ENCODE assay signal across 22 cellular contexts in the genomic region with DNA sequence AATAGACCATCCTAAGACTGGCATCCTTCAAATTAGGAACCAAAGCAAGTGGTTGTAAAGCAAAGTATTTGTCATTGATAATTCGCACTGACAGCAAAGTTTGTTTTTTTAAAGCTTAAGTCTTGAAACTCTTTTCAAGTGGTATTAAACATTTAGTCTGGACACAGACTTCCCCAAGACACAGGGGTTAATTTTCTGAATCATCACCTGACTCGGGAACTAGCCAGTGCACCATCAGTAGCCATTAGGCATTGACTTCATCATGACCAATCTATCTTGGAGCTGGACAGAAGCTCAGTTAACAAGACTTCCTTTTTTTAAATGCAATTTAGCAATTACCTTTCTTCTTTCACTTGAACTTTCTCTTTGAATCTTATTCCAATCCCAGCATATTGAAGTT.
A peak's percentile ranks its signal among the peaks of the same experiment; 100 is the strongest.
DNase-seq lines count a peak whose midpoint lies in the region; ATAC-seq and TF ChIP-seq lines count a peak whose summit lies in the region.
"Had no signal": no experiment of that assay in that cellular context is flagged by ENCODE, and none has a peak within 500 bp of the region (broad histone marks: within the 10 kb centered on the region; RNA-seq: fewer than 3 reads in every experiment).

No MANE protein-coding gene starts in this region.

- H3K79me2 ChIP-seq in ACC112 (ENCODE audit: control insufficient read depth, insufficient read depth, low read length, unreplicated experiment) = no peaks in the 10 kb centered on the region

- H3K4me3 ChIP-seq in ACC112 (ENCODE audit: low read depth, low read length) = no peak overlapping the region
- no peak overlapping the region for H3K4me3 ChIP-seq in IMR-90 (ENCODE audit: insufficient read depth, low read depth, low read length)
- H3K4me3 ChIP-seq in brain microvascular endothelial cell (ENCODE audit: low read depth, low read length) = no peak overlapping the region
- H3K4me3 ChIP-seq in muscle layer of duodenum (ENCODE audit: low read depth in 1 of 2, low read length in 2 of 2) = no peak overlapping the region
- H3K4me3 ChIP-seq in neuronal stem cell (ENCODE audit: low read length in 2 of 2) = no peak overlapping the region
- H3K4me3 ChIP-seq: lower lobe of right lung, testis had no signal

- POLR2A ChIA-PET in IMR-90 (lab: Charles Lee; ENCODE audit: unreplicated experiment) = no interaction called here

- H4K20me1 ChIP-seq in IMR-90 (ENCODE audit: insufficient read depth, low read length) = no peaks in the 10 kb centered on the region

- H3K4me2 ChIP-seq in IMR-90 (ENCODE audit: low read depth, low read length) (peak overlapping the region; percentile 38; the same call in 1 of the 2 replicates), neuronal stem cell (ENCODE audit: insufficient read depth, low read length, poor library complexity, severe bottlenecking) (no peak overlapping the region)

- H3K27ac ChIP-seq in ACC112 (ENCODE audit: low read depth, low read length) (peak overlapping the region; percentile 95), IMR-90 (ENCODE audit: insufficient read depth, low read length) (no peak overlapping the region), brain microvascular endothelial cell (peak overlapping the region; percentile 95), muscle layer of duodenum (ENCODE audit: low read length) (peak overlapping the region; percentile 54), neuronal stem cell (replicated peaks; ENCODE audit: low read length) (no peak overlapping the region)
- H3K27ac ChIP-seq: testis had no signal

- no peak overlapping the region for H3K14ac ChIP-seq in IMR-90 (replicated peaks; ENCODE audit: low read depth, low read length)
- no peak overlapping the region for H3K14ac ChIP-seq in neuronal stem cell (ENCODE audit: low read length)

- dilution Hi-C loops in IMR-90 (cut with HindIII; ENCODE audit: low sequenced_read_pairs, unreplicated experiment) = no loop called here

- TF ChIP-seq CTCF in IMR-90 (conservative IDR thresholded peaks at IDR 0.05; ENCODE audit: low read depth, low read length) = no peak
- no peak for TF ChIP-seq CTCF in brain microvascular endothelial cell (IDR thresholded peaks at IDR 0.05; ENCODE audit: low read depth, low read length, missing control alignments)

- DNase-seq in IMR-90 (peak; percentile 73), brain microvascular endothelial cell (no peak), NCI-H748 (lab: John Stamatoyannopoulos, UW; ENCODE audit: unreplicated experiment) (no peak), neuronal stem cell (ENCODE audit: low spot score) (no peak)
- no peak for DNase-seq in activated CD4-positive, alpha-beta T cell treated with anti-CD3 and anti-CD28 coated beads, Interleukin-2, amount 50 U/mL, for 48 hours
- DNase-seq: activated CD4-positive, alpha-beta T cell treated with anti-CD3 and anti-CD28 coated beads for 48 hours; CD4-positive, alpha-beta memory T cell; central memory CD4-positive, alpha-beta T cell; DMS153; glutamatergic neuron; KG1; lower lobe of right lung; naive B cell; NCI-H187 treated with DMSO at 0.1 percent for 48 hours; NCI-H446; RPMI8226; SW 1271; testis had no signal

- H2BK20ac ChIP-seq in IMR-90 (ENCODE audit: low read depth, low read length) = peak overlapping the region; percentile 47; the same call in 1 of the 2 replicates

- H2BK5ac ChIP-seq in IMR-90 (ENCODE audit: low read depth, low read length, poor library complexity, severe bottlenecking) (peak overlapping the region; percentile 92), neuronal stem cell (ENCODE audit: low read length) (no peak overlapping the region)

- H2AFZ ChIP-seq in ACC112 (ENCODE audit: low read length, unreplicated experiment) = peak overlapping the region; percentile 3
- no peak overlapping the region for H2AFZ ChIP-seq in IMR-90 (replicated peaks; ENCODE audit: low read length, poor library complexity)
- no peak overlapping the region for H2AFZ ChIP-seq in neuronal stem cell (ENCODE audit: low read length)

- in situ Hi-C loops in IMR-90 (cut with MboI; ENCODE audit: low sequenced_read_pairs) = loop anchor here (25.0 kb wide), 1 partner anchor 547 kb away; no protein-coding TSS in a partner anchor
- in situ Hi-C loops in brain microvascular endothelial cell (cut with HindIII; ENCODE audit: low pct_ligation_motif_present, low sequenced_read_pairs) = loop anchor here (25.0 kb wide), 1 partner anchor 528 kb away; no protein-coding TSS in a partner anchor

- H3K4ac ChIP-seq in IMR-90 (ENCODE audit: low read depth, low read length) (peak overlapping the region; percentile 80; the same call in 1 of the 2 replicates), neuronal stem cell (ENCODE audit: low read length) (no peak overlapping the region)

- peak overlapping the region; percentile 77; the same call in 1 of the 2 replicates for H4K91ac ChIP-seq in IMR-90 (ENCODE audit: insufficient read depth, low read depth, low read length)
- no peak overlapping the region for H4K91ac ChIP-seq in neuronal stem cell (ENCODE audit: low read depth, low read length, poor library complexity)

- H3K79me1 ChIP-seq in IMR-90 (ENCODE audit: low read depth in 1 of 2, low read length in 2 of 2) = no peaks in the 10 kb centered on the region
- H3K79me1 ChIP-seq in neuronal stem cell (ENCODE audit: low read depth, low read length) = no peaks in the 10 kb centered on the region

- peak overlapping the region; percentile 79; the same call in 1 of the 3 replicates for H2BK15ac ChIP-seq in IMR-90 (ENCODE audit: low read depth, low read length)
- H2BK15ac ChIP-seq in neuronal stem cell (ENCODE audit: low read length) = no peak overlapping the region

- H4K5ac ChIP-seq in IMR-90 (ENCODE audit: low read depth, low read length) = peak overlapping the region; percentile 90; the same call in 1 of the 2 replicates

- TF ChIP-seq POLR2A in IMR-90 (IDR thresholded peaks at IDR 0.05; ENCODE audit: low read depth, low read length) = no peak

- H2AK5ac ChIP-seq in IMR-90 (ENCODE audit: low read depth, low read length) (no peak overlapping the region), neuronal stem cell (ENCODE audit: low read depth, low read length) (no peak overlapping the region)

- no peaks in the 10 kb centered on the region for H3K36me3 ChIP-seq in ACC112 (ENCODE audit: insufficient read depth, low read length)
- H3K36me3 ChIP-seq in IMR-90 (ENCODE audit: control insufficient read depth, insufficient read depth, low read length) = no peaks in the 10 kb centered on the region
- no peaks in the 10 kb centered on the region for H3K36me3 ChIP-seq in brain microvascular endothelial cell (replicated peaks)
- peaks cover 0 to 3% of the 10 kb centered on the region in 2 donors for H3K36me3 ChIP-seq in muscle layer of duodenum (ENCODE audit: control insufficient read depth in 1 of 2, insufficient read depth in 2 of 2, low read length in 2 of 2)
- H3K36me3 ChIP-seq in neuronal stem cell (replicated peaks in 1 of 2; ENCODE audit: control insufficient read depth in 2 of 2, insufficient read depth in 2 of 2, low read length in 2 of 2) = no peaks in the 10 kb centered on the region
- H3K36me3 ChIP-seq: lower lobe of right lung had no signal

- H3K9me3 ChIP-seq in IMR-90 (ENCODE audit: control insufficient read depth, insufficient read depth, low read length) (no peaks in the 10 kb centered on the region), muscle layer of duodenum (ENCODE audit: control insufficient read depth in 1 of 2, low read length in 2 of 2) (no peaks in the 10 kb centered on the region), neuronal stem cell (replicated peaks in 1 of 2; ENCODE audit: control insufficient read depth in 2 of 2, insufficient read depth in 1 of 2, low read depth in 1 of 2, low read length in 2 of 2) (no peaks in the 10 kb centered on the region)
- H3K9me3 ChIP-seq: lower lobe of right lung, testis had no signal

- H2BK12ac ChIP-seq in neuronal stem cell (ENCODE audit: low read length) = no peak overlapping the region

- H3K9me1 ChIP-seq in IMR-90 (ENCODE audit: insufficient read depth, low read length) = peaks cover 17% of the 10 kb centered on the region

- peak overlapping the region; percentile 91 for H2BK120ac ChIP-seq in IMR-90 (ENCODE audit: low read depth, low read length)
- H2BK120ac ChIP-seq in neuronal stem cell (ENCODE audit: low read depth, low read length) = no peak overlapping the region

- peak overlapping the region; percentile 71 to 82; a peak in 2 of 4 replicates for H4K8ac ChIP-seq in IMR-90 (ENCODE audit: low read depth in 2 of 2, low read length in 2 of 2)
- H4K8ac ChIP-seq in neuronal stem cell (ENCODE audit: low read depth, low read length) = no peak overlapping the region

- no peak overlapping the region for H3K56ac ChIP-seq in IMR-90 (ENCODE audit: extremely low read depth, insufficient read depth, low read length)

- no peak for TF ChIP-seq RAD21 in IMR-90 (IDR thresholded peaks at IDR 0.05; ENCODE audit: low read length)

- WGBS in IMR-90 (ENCODE audit: extremely low coverage in 2 of 2, insufficient read length in 1 of 2), 2 experiments = 0% methylated on average over 1 of the region's 2 CpGs; no CpG with 5 or more reads in 1 of the 2 experiments
- WGBS in neuronal stem cell (ENCODE audit: extremely low coverage in 2 of 2, insufficient read length in 2 of 2, insufficient replicate concordance in 1 of 2), 2 donors = no CpG with 5 or more reads among the region's 2 CpGs

- peak overlapping the region; percentile 97; the same call in 1 of the 2 replicates for H3K18ac ChIP-seq in IMR-90 (ENCODE audit: low read depth, low read length)
- no peak overlapping the region for H3K18ac ChIP-seq in neuronal stem cell (ENCODE audit: low read length)

- H2AK9ac ChIP-seq in IMR-90 (replicated peaks; ENCODE audit: low read depth, low read length, poor library complexity) = no peak overlapping the region

- ATAC-seq in IMR-90 (ENCODE audit: low read depth) (no peak), GM18867 (IDR thresholded peaks at IDR 0.05; ENCODE audit: unreplicated experiment) (no peak)
- ATAC-seq: esophagus mucosa, lower lobe of right lung had no signal

- CTCF ChIA-PET in IMR-90 (lab: Yijun Ruan, JAX) = interaction anchor here (1.5 kb wide), 1 partner anchor 9 kb away, joined by 3 read pairs; no protein-coding TSS in a partner anchor

- BruUV-seq in IMR-90 (replicated peaks; lab: Mats Ljungman, UMichigan) = no TSS peak

- no peak overlapping the region; the same call in 1 of the 2 replicates for H3K23ac ChIP-seq in IMR-90 (ENCODE audit: low read depth, low read length)
- no peak overlapping the region for H3K23ac ChIP-seq in neuronal stem cell (ENCODE audit: low read depth, low read length, poor library complexity)

- intact Hi-C loops in IMR-90 (cut with micrococcal nuclease) = loop anchor here (2.0 kb wide), 1 partner anchor 148 kb away; no protein-coding TSS in a partner anchor

- H3K27me3 ChIP-seq in ACC112 (ENCODE audit: insufficient read depth, low read length) = no peaks in the 10 kb centered on the region
- no peaks in the 10 kb centered on the region for H3K27me3 ChIP-seq in IMR-90 (ENCODE audit: control insufficient read depth, insufficient read depth, low read length)
- H3K27me3 ChIP-seq in brain microvascular endothelial cell (replicated peaks) = no peaks in the 10 kb centered on the region
- no peaks in the 10 kb centered on the region for H3K27me3 ChIP-seq in muscle layer of duodenum (ENCODE audit: low read depth, low read length)
- no peaks in the 10 kb centered on the region for H3K27me3 ChIP-seq in neuronal stem cell (ENCODE audit: control insufficient read depth in 3 of 3, insufficient read depth in 3 of 3, low read depth in 1 of 3, low read length in 3 of 3)
- H3K27me3 ChIP-seq: testis had no signal

- H3K4me1 ChIP-seq in ACC112 (ENCODE audit: control insufficient read depth, insufficient read depth, low read length, unreplicated experiment) = peaks cover 54% of the 10 kb centered on the region
- peaks cover 30% of the 10 kb centered on the region for H3K4me1 ChIP-seq in IMR-90 (ENCODE audit: control insufficient read depth, insufficient read depth, low read length)
- no peaks in the 10 kb centered on the region for H3K4me1 ChIP-seq in muscle layer of duodenum (ENCODE audit: control insufficient read depth in 1 of 2, insufficient read depth in 2 of 2, low read length in 2 of 2)
- no peaks in the 10 kb centered on the region for H3K4me1 ChIP-seq in neuronal stem cell (ENCODE audit: control insufficient read depth in 2 of 2, insufficient read depth in 1 of 2, low read depth in 1 of 2, low read length in 2 of 2)

- no peak overlapping the region; the same call in 1 of the 2 replicates for H3K9ac ChIP-seq in IMR-90 (ENCODE audit: low read depth, low read length)
- no peak overlapping the region for H3K9ac ChIP-seq in neuronal stem cell (ENCODE audit: low read depth, low read length, poor library complexity)

Comparison
In these comparisons a context has a peak if more than half of its experiments do, and no peak if none do; other contexts are left out.
1. H3K27ac ChIP-seq: peak in ACC112 (single experiment), brain microvascular endothelial cell (single experiment) and muscle layer of duodenum (single experiment); none in IMR-90 (single experiment) and neuronal stem cell (single experiment).